Comparison of ENCODE assay signal across 2 cellular contexts in the genomic region with DNA sequence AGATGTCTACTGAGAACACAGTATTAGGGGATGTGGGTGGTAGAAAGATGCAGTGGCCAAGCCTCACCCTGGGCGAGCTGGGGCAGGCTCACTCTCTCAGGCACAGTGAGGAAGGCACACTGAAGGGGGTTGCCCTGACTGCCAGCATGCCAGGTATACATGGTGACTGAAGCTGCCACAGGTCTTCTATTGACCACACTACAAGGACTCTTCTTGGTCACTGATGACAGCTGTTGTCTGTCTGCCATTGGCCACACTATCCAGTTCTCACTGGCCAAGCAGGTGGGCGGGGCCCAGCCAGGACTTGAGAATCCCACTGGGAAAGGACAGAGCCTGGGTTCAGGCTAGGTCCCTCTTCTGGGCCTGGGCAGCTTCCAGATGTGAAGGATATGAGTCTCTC.
TF ChIP-seq lines count a peak whose summit lies in the region.

No MANE protein-coding gene starts in this region.

TF ChIP-seq in HEK293, 187 proteins besides CTCF, POLR2A, EP300 and RAD21 (continued from another document):
- TF ChIP-seq, protein P1, sequence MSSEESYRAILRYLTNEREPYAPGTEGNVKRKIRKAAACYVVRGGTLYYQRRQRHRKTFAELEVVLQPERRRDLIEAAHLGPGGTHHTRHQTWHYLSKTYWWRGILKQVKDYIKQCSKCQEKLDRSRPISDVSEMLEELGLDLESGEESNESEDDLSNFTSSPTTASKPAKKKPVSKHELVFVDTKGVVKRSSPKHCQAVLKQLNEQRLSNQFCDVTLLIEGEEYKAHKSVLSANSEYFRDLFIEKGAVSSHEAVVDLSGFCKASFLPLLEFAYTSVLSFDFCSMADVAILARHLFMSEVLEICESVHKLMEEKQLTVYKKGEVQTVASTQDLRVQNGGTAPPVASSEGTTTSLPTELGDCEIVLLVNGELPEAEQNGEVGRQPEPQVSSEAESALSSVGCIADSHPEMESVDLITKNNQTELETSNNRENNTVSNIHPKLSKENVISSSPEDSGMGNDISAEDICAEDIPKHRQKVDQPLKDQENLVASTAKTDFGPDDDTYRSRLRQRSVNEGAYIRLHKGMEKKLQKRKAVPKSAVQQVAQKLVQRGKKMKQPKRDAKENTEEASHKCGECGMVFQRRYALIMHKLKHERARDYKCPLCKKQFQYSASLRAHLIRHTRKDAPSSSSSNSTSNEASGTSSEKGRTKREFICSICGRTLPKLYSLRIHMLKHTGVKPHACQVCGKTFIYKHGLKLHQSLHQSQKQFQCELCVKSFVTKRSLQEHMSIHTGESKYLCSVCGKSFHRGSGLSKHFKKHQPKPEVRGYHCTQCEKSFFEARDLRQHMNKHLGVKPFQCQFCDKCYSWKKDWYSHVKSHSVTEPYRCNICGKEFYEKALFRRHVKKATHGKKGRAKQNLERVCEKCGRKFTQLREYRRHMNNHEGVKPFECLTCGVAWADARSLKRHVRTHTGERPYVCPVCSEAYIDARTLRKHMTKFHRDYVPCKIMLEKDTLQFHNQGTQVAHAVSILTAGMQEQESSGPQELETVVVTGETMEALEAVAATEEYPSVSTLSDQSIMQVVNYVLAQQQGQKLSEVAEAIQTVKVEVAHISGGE (tag by site-specific recombination; conservative IDR thresholded peaks at IDR 0.05; ENCODE audit: low read depth), result no peak
- TF ChIP-seq KLF9 (tag by site-specific recombination; IDR thresholded peaks at IDR 0.05; ENCODE audit: low read depth), result 0 out of 2 replicates have a peak, but pooled peaks have one; percentile 25

TF ChIP-seq in WTC11, 78 proteins besides CTCF, POLR2A, EP300 and RAD21 (continued from another document):
- TF ChIP-seq, protein P2, sequence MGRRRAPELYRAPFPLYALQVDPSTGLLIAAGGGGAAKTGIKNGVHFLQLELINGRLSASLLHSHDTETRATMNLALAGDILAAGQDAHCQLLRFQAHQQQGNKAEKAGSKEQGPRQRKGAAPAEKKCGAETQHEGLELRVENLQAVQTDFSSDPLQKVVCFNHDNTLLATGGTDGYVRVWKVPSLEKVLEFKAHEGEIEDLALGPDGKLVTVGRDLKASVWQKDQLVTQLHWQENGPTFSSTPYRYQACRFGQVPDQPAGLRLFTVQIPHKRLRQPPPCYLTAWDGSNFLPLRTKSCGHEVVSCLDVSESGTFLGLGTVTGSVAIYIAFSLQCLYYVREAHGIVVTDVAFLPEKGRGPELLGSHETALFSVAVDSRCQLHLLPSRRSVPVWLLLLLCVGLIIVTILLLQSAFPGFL (CRISPR knock-in tag; IDR thresholded peaks at IDR 0.05; ENCODE audit: borderline replicate concordance), result no peak
- TF ChIP-seq, protein P3, sequence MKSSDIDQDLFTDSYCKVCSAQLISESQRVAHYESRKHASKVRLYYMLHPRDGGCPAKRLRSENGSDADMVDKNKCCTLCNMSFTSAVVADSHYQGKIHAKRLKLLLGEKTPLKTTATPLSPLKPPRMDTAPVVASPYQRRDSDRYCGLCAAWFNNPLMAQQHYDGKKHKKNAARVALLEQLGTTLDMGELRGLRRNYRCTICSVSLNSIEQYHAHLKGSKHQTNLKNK (CRISPR knock-in tag; IDR thresholded peaks at IDR 0.05), result no peak
- no peak for TF ChIP-seq TCF7 (CRISPR knock-in tag; IDR thresholded peaks at IDR 0.05; ENCODE audit: low read depth)
- TF ChIP-seq, protein P4, sequence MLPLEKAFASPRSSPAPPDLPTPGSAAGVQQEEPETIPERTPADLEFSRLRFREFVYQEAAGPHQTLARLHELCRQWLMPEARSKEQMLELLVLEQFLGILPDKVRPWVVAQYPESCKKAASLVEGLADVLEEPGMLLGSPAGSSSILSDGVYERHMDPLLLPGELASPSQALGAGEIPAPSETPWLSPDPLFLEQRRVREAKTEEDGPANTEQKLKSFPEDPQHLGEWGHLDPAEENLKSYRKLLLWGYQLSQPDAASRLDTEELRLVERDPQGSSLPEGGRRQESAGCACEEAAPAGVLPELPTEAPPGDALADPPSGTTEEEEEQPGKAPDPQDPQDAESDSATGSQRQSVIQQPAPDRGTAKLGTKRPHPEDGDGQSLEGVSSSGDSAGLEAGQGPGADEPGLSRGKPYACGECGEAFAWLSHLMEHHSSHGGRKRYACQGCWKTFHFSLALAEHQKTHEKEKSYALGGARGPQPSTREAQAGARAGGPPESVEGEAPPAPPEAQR (CRISPR knock-in tag; IDR thresholded peaks at IDR 0.05), result no peak
- no peak for TF ChIP-seq TEAD1 (CRISPR knock-in tag; IDR thresholded peaks at IDR 0.05)
- TF ChIP-seq JUN (CRISPR knock-in tag; IDR thresholded peaks at IDR 0.05), result no peak
- no peak for TF ChIP-seq TP53 (CRISPR knock-in tag; IDR thresholded peaks at IDR 0.05)
- TF ChIP-seq ZNF219 (CRISPR knock-in tag; IDR thresholded peaks at IDR 0.05; ENCODE audit: borderline replicate concordance), result no peak
- TF ChIP-seq, protein P5, sequence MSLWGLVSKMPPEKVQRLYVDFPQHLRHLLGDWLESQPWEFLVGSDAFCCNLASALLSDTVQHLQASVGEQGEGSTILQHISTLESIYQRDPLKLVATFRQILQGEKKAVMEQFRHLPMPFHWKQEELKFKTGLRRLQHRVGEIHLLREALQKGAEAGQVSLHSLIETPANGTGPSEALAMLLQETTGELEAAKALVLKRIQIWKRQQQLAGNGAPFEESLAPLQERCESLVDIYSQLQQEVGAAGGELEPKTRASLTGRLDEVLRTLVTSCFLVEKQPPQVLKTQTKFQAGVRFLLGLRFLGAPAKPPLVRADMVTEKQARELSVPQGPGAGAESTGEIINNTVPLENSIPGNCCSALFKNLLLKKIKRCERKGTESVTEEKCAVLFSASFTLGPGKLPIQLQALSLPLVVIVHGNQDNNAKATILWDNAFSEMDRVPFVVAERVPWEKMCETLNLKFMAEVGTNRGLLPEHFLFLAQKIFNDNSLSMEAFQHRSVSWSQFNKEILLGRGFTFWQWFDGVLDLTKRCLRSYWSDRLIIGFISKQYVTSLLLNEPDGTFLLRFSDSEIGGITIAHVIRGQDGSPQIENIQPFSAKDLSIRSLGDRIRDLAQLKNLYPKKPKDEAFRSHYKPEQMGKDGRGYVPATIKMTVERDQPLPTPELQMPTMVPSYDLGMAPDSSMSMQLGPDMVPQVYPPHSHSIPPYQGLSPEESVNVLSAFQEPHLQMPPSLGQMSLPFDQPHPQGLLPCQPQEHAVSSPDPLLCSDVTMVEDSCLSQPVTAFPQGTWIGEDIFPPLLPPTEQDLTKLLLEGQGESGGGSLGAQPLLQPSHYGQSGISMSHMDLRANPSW (CRISPR knock-in tag; conservative IDR thresholded peaks at IDR 0.05; ENCODE audit: low read depth), result no peak
